In genomic region chr1:42815938-42816599, GRCh38 we compare ENCODE assay signal across 6 cellular contexts. TPM values are rescaled to one million over a fixed set of nuclear protein-coding genes. Genes with fewer than 3 reads are reported as not detected.
DNase-seq lines count a peak whose midpoint lies in the region; TF ChIP-seq lines count a peak whose summit lies in the region.

No MANE protein-coding gene starts in this region.

- H3K36me3 ChIP-seq in MG63 = peaks cover 3% of the 10 kb centered on the region

- no peaks in the 10 kb centered on the region for H3K9me3 Mint-ChIP-seq in Calu3 (ENCODE audit: low read depth, unreplicated experiment)

- peak overlapping the region; percentile 84 for H3K4me3 Mint-ChIP-seq in Calu3 (ENCODE audit: low read depth, unreplicated experiment)

- no peaks in the 10 kb centered on the region for H3K27me3 ChIP-seq in MG63

- no peaks in the 10 kb centered on the region for H3K27me3 Mint-ChIP-seq in Calu3 (ENCODE audit: unreplicated experiment)

- H3K4me3 ChIP-seq in MG63 (peak overlapping the region; percentile 71), choroid plexus epithelial cell (ENCODE audit: low read depth, low read length) (peak overlapping the region; percentile 93)

- H3K36me3 Mint-ChIP-seq in Calu3 (ENCODE audit: insufficient read depth, unreplicated experiment) = peaks cover 14% of the 10 kb centered on the region

- H3K27ac Mint-ChIP-seq in Calu3 (ENCODE audit: unreplicated experiment) = peak overlapping the region; percentile 14

- intact Hi-C loops in Calu3 (cut with micrococcal nuclease; ENCODE audit: unreplicated experiment) = no loop called here

- TF ChIP-seq CTCF in Calu3 (IDR thresholded peaks at IDR 0.05; ENCODE audit: unreplicated experiment) = no peak
- TF ChIP-seq CTCF in choroid plexus epithelial cell (conservative IDR thresholded peaks at IDR 0.05; ENCODE audit: low read depth, low read length) = no peak

- DNase-seq in Calu3 (peak; percentile 2), MG63 (no peak), choroid plexus epithelial cell (ENCODE audit: low read depth) (peak; percentile 28), pons (ENCODE audit: low spot score) (peak; percentile 45), mesenteric fat pad (ENCODE audit: low spot score) (no peak), GDM1 (lab: John Stamatoyannopoulos, UW) (no peak)

- H3K4me1 Mint-ChIP-seq in Calu3 (ENCODE audit: low read depth, unreplicated experiment) = peaks cover 11% of the 10 kb centered on the region

- CTCF ChIA-PET in Calu3 (lab: Charles Lee) = interaction anchor here (0.7 to 1.6 kb wide), 5 partner anchors 8 to 1279 kb away, joined by 3 to 7 read pairs (median 4); partner anchors contain the start of genes C1orf50, P3H1 and ZNF691

- H3K9me3 ChIP-seq in MG63 = no peaks in the 10 kb centered on the region

- TSS peak; percentile 69 for BruUV-seq in Calu3 (replicated peaks; lab: Mats Ljungman, UMichigan)

RNA-seq across cellular contexts. Expression of gene ERMAP, which starts 0.9 kb away (rescaled TPM):
- total RNA-seq in Calu3 (2022) = 8.0 and 9.3 TPM in 2 replicates
- 10.3 and 15.3 TPM in 2 replicates for total RNA-seq in MG63 (2014; rRNA removed; shearing (Covaris generic); ENCODE audit: low replicate concordance)
- total RNA-seq in mesenteric fat pad = 7.3 TPM

RNA-seq across cellular contexts. Expression of gene SVBP, which starts 1.1 kb away (rescaled TPM):
- 10.1 and 10.8 TPM in 2 replicates for total RNA-seq in Calu3 (2022)
- total RNA-seq in MG63 (2014; rRNA removed; shearing (Covaris generic); ENCODE audit: low replicate concordance) = 9.0 and 31.1 TPM in 2 replicates
- 19.1 TPM for total RNA-seq in mesenteric fat pad

RNA-seq across cellular contexts. Expression of gene ZNF691, which starts 30.3 kb away (rescaled TPM):
- 11.8 and 12.0 TPM in 2 replicates for total RNA-seq in Calu3 (2022)
- 6.9 and 10.3 TPM in 2 replicates for total RNA-seq in MG63 (2014; rRNA removed; shearing (Covaris generic); ENCODE audit: low replicate concordance)
- total RNA-seq in mesenteric fat pad = 4.7 TPM

RNA-seq across cellular contexts. Expression of gene TMEM269, which starts 31.3 kb away (rescaled TPM):
- total RNA-seq in Calu3 (2022) (0.94 and 1.7 TPM in 2 replicates), mesenteric fat pad (not detected)
- total RNA-seq in MG63 (2014; rRNA removed; shearing (Covaris generic); ENCODE audit: low replicate concordance) = 0.16 and 0.42 TPM in 2 replicates

RNA-seq across cellular contexts. Expression of gene C1orf50, which starts 49.0 kb away (rescaled TPM):
- 7.7 and 9.4 TPM in 2 replicates for total RNA-seq in Calu3 (2022)
- total RNA-seq in MG63 (2014; rRNA removed; shearing (Covaris generic); ENCODE audit: low replicate concordance) = 1.3 and 2.0 TPM in 2 replicates
- 4.3 TPM for total RNA-seq in mesenteric fat pad

Comparison
In these comparisons a context has a peak if more than half of its experiments do, and no peak if none do; other contexts are left out.
1. DNase-seq: peak in Calu3 (single experiment), choroid plexus epithelial cell (single experiment) and pons (single experiment); none in MG63 (single experiment), mesenteric fat pad (single experiment) and GDM1 (single experiment).